In the genomic region with DNA sequence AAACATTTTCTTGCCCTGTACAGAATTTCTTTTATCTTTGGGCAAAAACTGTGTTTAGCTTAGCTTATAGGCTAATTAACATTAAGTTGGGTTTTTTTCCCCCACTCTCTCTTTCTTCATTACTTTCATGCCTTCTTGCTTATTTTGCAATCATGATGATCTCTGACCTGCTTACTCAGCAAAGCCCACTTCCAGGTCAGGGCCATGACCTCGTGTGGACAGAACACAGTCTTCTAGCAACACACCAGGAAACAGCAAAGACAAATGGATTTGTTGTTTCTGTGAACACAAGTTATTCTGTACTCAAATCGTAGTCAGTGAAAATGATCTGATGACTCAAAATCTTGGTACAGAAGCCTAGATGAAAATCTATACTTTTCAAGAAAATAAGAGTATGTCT, we compare ENCODE assay signal across 1 cellular context.
TF ChIP-seq lines count a peak whose summit lies in the region.

No MANE protein-coding gene starts in this region.

TF ChIP-seq in HepG2, 621 proteins besides CTCF, POLR2A, EP300 and RAD21 (continued from another document and continues in another):
- TF ChIP-seq, protein P1, sequence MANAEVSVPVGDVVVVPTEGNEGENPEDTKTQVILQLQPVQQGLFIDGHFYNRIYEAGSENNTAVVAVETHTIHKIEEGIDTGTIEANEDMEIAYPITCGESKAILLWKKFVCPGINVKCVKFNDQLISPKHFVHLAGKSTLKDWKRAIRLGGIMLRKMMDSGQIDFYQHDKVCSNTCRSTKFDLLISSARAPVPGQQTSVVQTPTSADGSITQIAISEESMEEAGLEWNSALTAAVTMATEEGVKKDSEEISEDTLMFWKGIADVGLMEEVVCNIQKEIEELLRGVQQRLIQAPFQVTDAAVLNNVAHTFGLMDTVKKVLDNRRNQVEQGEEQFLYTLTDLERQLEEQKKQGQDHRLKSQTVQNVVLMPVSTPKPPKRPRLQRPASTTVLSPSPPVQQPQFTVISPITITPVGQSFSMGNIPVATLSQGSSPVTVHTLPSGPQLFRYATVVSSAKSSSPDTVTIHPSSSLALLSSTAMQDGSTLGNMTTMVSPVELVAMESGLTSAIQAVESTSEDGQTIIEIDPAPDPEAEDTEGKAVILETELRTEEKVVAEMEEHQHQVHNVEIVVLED (CRISPR knock-in tag; IDR thresholded peaks at IDR 0.05; ENCODE audit: borderline replicate concordance): peak; percentile 49; the same call in 1 of the 2 replicates
- no peak for TF ChIP-seq NFE2L1 (CRISPR knock-in tag; IDR thresholded peaks at IDR 0.05; ENCODE audit: borderline replicate concordance)
- TF ChIP-seq, protein P2, sequence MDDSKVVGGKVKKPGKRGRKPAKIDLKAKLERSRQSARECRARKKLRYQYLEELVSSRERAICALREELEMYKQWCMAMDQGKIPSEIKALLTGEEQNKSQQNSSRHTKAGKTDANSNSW (CRISPR knock-in tag; IDR thresholded peaks at IDR 0.05; ENCODE audit: borderline replicate concordance): no peak
- TF ChIP-seq, protein P3, sequence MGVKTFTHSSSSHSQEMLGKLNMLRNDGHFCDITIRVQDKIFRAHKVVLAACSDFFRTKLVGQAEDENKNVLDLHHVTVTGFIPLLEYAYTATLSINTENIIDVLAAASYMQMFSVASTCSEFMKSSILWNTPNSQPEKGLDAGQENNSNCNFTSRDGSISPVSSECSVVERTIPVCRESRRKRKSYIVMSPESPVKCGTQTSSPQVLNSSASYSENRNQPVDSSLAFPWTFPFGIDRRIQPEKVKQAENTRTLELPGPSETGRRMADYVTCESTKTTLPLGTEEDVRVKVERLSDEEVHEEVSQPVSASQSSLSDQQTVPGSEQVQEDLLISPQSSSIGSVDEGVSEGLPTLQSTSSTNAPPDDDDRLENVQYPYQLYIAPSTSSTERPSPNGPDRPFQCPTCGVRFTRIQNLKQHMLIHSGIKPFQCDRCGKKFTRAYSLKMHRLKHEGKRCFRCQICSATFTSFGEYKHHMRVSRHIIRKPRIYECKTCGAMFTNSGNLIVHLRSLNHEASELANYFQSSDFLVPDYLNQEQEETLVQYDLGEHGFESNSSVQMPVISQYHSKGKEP (CRISPR knock-in tag; IDR thresholded peaks at IDR 0.05): no peak
- no peak for TF ChIP-seq ZNF567 (CRISPR knock-in tag; IDR thresholded peaks at IDR 0.05; ENCODE audit: borderline replicate concordance)
- no peak for TF ChIP-seq NR3C1 (CRISPR knock-in tag; IDR thresholded peaks at IDR 0.05)
- no peak for TF ChIP-seq ZNF501 (CRISPR knock-in tag; IDR thresholded peaks at IDR 0.05)
- 0 out of 2 replicates have a peak, but pooled peaks have one; percentile 74 for TF ChIP-seq ZNF136 (CRISPR knock-in tag; IDR thresholded peaks at IDR 0.05; ENCODE audit: low read depth)
- peak; percentile 71; the same call in 1 of the 2 replicates for TF ChIP-seq ZNF878 (CRISPR knock-in tag; IDR thresholded peaks at IDR 0.05)
- peak; percentile 99 for TF ChIP-seq HDAC2 (CRISPR knock-in tag; IDR thresholded peaks at IDR 0.05)
- TF ChIP-seq, protein P4, sequence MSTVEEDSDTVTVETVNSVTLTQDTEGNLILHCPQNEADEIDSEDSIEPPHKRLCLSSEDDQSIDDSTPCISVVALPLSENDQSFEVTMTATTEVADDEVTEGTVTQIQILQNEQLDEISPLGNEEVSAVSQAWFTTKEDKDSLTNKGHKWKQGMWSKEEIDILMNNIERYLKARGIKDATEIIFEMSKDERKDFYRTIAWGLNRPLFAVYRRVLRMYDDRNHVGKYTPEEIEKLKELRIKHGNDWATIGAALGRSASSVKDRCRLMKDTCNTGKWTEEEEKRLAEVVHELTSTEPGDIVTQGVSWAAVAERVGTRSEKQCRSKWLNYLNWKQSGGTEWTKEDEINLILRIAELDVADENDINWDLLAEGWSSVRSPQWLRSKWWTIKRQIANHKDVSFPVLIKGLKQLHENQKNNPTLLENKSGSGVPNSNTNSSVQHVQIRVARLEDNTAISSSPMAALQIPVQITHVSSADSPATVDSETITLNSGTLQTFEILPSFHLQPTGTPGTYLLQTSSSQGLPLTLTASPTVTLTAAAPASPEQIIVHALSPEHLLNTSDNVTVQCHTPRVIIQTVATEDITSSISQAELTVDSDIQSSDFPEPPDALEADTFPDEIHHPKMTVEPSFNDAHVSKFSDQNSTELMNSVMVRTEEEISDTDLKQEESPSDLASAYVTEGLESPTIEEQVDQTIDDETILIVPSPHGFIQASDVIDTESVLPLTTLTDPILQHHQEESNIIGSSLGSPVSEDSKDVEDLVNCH (CRISPR knock-in tag; IDR thresholded peaks at IDR 0.05): no peak
- TF ChIP-seq MTA3 (CRISPR knock-in tag; IDR thresholded peaks at IDR 0.05): no peak
- TF ChIP-seq ZNF138 (CRISPR knock-in tag; IDR thresholded peaks at IDR 0.05; ENCODE audit: low read depth): no peak
- TF ChIP-seq, protein P5, sequence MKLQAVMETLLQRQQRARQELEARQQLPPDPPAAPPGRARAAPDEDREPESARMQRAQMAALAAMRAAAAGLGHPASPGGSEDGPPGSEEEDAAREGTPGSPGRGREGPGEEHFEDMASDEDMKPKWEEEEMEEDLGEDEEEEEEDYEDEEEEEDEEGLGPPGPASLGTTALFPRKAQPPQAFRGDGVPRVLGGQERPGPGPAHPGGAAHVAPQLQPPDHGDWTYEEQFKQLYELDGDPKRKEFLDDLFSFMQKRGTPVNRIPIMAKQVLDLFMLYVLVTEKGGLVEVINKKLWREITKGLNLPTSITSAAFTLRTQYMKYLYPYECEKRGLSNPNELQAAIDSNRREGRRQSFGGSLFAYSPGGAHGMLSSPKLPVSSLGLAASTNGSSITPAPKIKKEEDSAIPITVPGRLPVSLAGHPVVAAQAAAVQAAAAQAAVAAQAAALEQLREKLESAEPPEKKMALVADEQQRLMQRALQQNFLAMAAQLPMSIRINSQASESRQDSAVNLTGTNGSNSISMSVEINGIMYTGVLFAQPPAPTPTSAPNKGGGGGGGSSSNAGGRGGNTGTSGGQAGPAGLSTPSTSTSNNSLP (IDR thresholded peaks at IDR 0.05; ENCODE audit: low read depth, low read length): peak; percentile 90
- TF ChIP-seq, protein P6, sequence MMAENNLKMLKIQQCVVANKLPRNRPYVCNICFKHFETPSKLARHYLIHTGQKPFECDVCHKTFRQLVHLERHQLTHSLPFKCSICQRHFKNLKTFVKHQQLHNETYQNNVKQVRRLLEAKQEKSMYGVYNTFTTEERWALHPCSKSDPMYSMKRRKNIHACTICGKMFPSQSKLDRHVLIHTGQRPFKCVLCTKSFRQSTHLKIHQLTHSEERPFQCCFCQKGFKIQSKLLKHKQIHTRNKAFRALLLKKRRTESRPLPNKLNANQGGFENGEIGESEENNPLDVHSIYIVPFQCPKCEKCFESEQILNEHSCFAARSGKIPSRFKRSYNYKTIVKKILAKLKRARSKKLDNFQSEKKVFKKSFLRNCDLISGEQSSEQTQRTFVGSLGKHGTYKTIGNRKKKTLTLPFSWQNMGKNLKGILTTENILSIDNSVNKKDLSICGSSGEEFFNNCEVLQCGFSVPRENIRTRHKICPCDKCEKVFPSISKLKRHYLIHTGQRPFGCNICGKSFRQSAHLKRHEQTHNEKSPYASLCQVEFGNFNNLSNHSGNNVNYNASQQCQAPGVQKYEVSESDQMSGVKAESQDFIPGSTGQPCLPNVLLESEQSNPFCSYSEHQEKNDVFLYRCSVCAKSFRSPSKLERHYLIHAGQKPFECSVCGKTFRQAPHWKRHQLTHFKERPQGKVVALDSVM (CRISPR knock-in tag; IDR thresholded peaks at IDR 0.05): no peak
- no peak for TF ChIP-seq HNRNPH1 (optimal IDR thresholded peaks at IDR 0.05; ENCODE audit: low read depth, low read length)
- no peak for TF ChIP-seq ZNF33B (CRISPR knock-in tag; IDR thresholded peaks at IDR 0.05)
- TF ChIP-seq EHMT2 (IDR thresholded peaks at IDR 0.05; ENCODE audit: borderline replicate concordance, low read depth, low read length): peak; percentile 70; the same call in 1 of the 2 replicates
- no peak for TF ChIP-seq ZSCAN12 (CRISPR knock-in tag; IDR thresholded peaks at IDR 0.05)
- TF ChIP-seq KDM5A (IDR thresholded peaks at IDR 0.05; ENCODE audit: borderline replicate concordance, low read length): no peak; the same call in 1 of the 2 replicates
- TF ChIP-seq ZIK1 (CRISPR knock-in tag; IDR thresholded peaks at IDR 0.05; ENCODE audit: borderline replicate concordance, low read depth): no peak
- peak; percentile 78; the same call in 1 of the 2 replicates for TF ChIP-seq ZNF792 (CRISPR knock-in tag; IDR thresholded peaks at IDR 0.05)
- TF ChIP-seq U2AF2 (IDR thresholded peaks at IDR 0.05; ENCODE audit: low read depth, low read length): no peak
- TF ChIP-seq TBL1XR1 (IDR thresholded peaks at IDR 0.05; ENCODE audit: borderline replicate concordance, low read length, partially characterized antibody): peak; percentile 61
- TF ChIP-seq ZNF652 (CRISPR knock-in tag; IDR thresholded peaks at IDR 0.05; ENCODE audit: borderline replicate concordance, low read depth): no peak; the same call in 1 of the 2 replicates
- TF ChIP-seq RNF2 (conservative IDR thresholded peaks at IDR 0.05; ENCODE audit: low read depth): no peak
- TF ChIP-seq SKI (IDR thresholded peaks at IDR 0.05; ENCODE audit: partially characterized antibody): peak; percentile 70
- TF ChIP-seq, protein P7, sequence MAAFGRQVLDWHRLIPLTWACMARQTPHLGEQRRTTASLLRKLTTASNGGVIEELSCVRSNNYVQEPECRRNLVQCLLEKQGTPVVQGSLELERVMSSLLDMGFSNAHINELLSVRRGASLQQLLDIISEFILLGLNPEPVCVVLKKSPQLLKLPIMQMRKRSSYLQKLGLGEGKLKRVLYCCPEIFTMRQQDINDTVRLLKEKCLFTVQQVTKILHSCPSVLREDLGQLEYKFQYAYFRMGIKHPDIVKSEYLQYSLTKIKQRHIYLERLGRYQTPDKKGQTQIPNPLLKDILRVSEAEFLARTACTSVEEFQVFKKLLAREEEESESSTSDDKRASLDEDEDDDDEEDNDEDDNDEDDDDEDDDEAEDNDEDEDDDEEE (CRISPR knock-in tag; IDR thresholded peaks at IDR 0.05): no peak
- TF ChIP-seq ZNF674 (CRISPR knock-in tag; IDR thresholded peaks at IDR 0.05; ENCODE audit: low read depth): no peak
- TF ChIP-seq, protein P8, sequence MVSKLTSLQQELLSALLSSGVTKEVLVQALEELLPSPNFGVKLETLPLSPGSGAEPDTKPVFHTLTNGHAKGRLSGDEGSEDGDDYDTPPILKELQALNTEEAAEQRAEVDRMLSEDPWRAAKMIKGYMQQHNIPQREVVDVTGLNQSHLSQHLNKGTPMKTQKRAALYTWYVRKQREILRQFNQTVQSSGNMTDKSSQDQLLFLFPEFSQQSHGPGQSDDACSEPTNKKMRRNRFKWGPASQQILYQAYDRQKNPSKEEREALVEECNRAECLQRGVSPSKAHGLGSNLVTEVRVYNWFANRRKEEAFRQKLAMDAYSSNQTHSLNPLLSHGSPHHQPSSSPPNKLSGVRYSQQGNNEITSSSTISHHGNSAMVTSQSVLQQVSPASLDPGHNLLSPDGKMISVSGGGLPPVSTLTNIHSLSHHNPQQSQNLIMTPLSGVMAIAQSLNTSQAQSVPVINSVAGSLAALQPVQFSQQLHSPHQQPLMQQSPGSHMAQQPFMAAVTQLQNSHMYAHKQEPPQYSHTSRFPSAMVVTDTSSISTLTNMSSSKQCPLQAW (CRISPR knock-in tag; IDR thresholded peaks at IDR 0.05): peak; percentile 92
- no peak for TF ChIP-seq CHD2 (IDR thresholded peaks at IDR 0.05; ENCODE audit: low read depth, low read length)
- no peak for TF ChIP-seq ZBTB38 (CRISPR knock-in tag; IDR thresholded peaks at IDR 0.05)
- no peak for TF ChIP-seq MTF2 (CRISPR knock-in tag; IDR thresholded peaks at IDR 0.05; ENCODE audit: borderline replicate concordance)
- TF ChIP-seq, protein P9, sequence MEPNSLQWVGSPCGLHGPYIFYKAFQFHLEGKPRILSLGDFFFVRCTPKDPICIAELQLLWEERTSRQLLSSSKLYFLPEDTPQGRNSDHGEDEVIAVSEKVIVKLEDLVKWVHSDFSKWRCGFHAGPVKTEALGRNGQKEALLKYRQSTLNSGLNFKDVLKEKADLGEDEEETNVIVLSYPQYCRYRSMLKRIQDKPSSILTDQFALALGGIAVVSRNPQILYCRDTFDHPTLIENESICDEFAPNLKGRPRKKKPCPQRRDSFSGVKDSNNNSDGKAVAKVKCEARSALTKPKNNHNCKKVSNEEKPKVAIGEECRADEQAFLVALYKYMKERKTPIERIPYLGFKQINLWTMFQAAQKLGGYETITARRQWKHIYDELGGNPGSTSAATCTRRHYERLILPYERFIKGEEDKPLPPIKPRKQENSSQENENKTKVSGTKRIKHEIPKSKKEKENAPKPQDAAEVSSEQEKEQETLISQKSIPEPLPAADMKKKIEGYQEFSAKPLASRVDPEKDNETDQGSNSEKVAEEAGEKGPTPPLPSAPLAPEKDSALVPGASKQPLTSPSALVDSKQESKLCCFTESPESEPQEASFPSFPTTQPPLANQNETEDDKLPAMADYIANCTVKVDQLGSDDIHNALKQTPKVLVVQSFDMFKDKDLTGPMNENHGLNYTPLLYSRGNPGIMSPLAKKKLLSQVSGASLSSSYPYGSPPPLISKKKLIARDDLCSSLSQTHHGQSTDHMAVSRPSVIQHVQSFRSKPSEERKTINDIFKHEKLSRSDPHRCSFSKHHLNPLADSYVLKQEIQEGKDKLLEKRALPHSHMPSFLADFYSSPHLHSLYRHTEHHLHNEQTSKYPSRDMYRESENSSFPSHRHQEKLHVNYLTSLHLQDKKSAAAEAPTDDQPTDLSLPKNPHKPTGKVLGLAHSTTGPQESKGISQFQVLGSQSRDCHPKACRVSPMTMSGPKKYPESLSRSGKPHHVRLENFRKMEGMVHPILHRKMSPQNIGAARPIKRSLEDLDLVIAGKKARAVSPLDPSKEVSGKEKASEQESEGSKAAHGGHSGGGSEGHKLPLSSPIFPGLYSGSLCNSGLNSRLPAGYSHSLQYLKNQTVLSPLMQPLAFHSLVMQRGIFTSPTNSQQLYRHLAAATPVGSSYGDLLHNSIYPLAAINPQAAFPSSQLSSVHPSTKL (CRISPR knock-in tag; IDR thresholded peaks at IDR 0.05): peak; percentile 100
- peak; percentile 91 for TF ChIP-seq JUNB (CRISPR knock-in tag; IDR thresholded peaks at IDR 0.05; ENCODE audit: borderline replicate concordance)
- no peak for TF ChIP-seq ZBTB3 (CRISPR knock-in tag; IDR thresholded peaks at IDR 0.05; ENCODE audit: borderline replicate concordance, low read depth)
